In genomic region chr16:69340095-69340644, GRCh38 we compare ENCODE assay signal across 1 cellular context.
TF ChIP-seq lines count a peak whose summit lies in the region.

No MANE protein-coding gene starts in this region.

TF ChIP-seq in endothelial cell of umbilical vein, 7 proteins besides CTCF, POLR2A, EP300 and RAD21 (continued from another document):
- TF ChIP-seq FOS (IDR thresholded peaks at IDR 0.05; ENCODE audit: borderline replicate concordance, insufficient read depth, low read length) (no peak), EZH2 (IDR thresholded peaks at IDR 0.05; ENCODE audit: borderline replicate concordance, low read depth, low read length, severe bottlenecking) (no peak), MYC (IDR thresholded peaks at IDR 0.05; ENCODE audit: low read depth, low read length) (no peak), GATA2 (IDR thresholded peaks at IDR 0.05; ENCODE audit: insufficient read depth, insufficient read length, low read depth, low read length) (no peak), POLR2AphosphoS5 (IDR thresholded peaks at IDR 0.05; ENCODE audit: insufficient read depth, low read depth, low read length) (no peak)
